In genomic region chr6:107985701-107986100, GRCh38 we compare ENCODE assay signal across 1 cellular context.
TF ChIP-seq lines count a peak whose summit lies in the region.

No MANE protein-coding gene starts in this region.

TF ChIP-seq in GM23338, 12 proteins besides CTCF, POLR2A, EP300 and RAD21:
- TF ChIP-seq ZNF462 (CRISPR knock-in tag; IDR thresholded peaks at IDR 0.05) = no peak
- no peak for TF ChIP-seq EZH2 (IDR thresholded peaks at IDR 0.05; ENCODE audit: low read depth, unreplicated experiment)
- no peak for TF ChIP-seq EZH2phosphoT487 (IDR thresholded peaks at IDR 0.05; ENCODE audit: unreplicated experiment)
- no peak for TF ChIP-seq ETS1 (IDR thresholded peaks at IDR 0.05)
- no peak for TF ChIP-seq CREB1 (CRISPR knock-in tag; IDR thresholded peaks at IDR 0.05; ENCODE audit: low read depth)
